33 cellular contexts compared by ENCODE assay signal in genomic region chr14:90228478-90228877, GRCh38.
"Had no signal": no experiment of that assay in that cellular context is flagged by ENCODE, and none has a peak within 500 bp of the region (broad histone marks: within the 10 kb centered on the region; RNA-seq: fewer than 3 reads in every experiment).

No MANE protein-coding gene starts in this region.

- H3K27ac Mint-ChIP-seq: activated B cell treated with CpG ODN at 0.5 μM for 24 hours; activated CD4-positive, alpha-beta memory T cell treated with anti-CD3 and anti-CD28 coated beads for 36 hours; activated CD4-positive, alpha-beta T cell treated with anti-CD3 and anti-CD28 coated beads, Interleukin-2, amount 10 ng/mL, durations not matched to agents 24 days and 14 days; activated CD8-positive, alpha-beta T cell treated with anti-CD3 and anti-CD28 coated beads for 36 hours; activated naive CD4-positive, alpha-beta T cell treated with anti-CD3 and anti-CD28 coated beads for 36 hours; activated naive CD4-positive, alpha-beta T cell treated with anti-CD3 and anti-CD28 coated beads, Interleukin-2, amount 50 U/mL, for 72 hours; activated naive CD8-positive, alpha-beta T cell treated with anti-CD3 and anti-CD28 coated beads for 36 hours; activated T-cell treated with anti-CD3 and anti-CD28 coated beads, Interleukin-2, amount 50 U/mL, for 72 hours; activated T-helper 1 cell treated with anti-CD3 and anti-CD28 coated beads, Interleukin-12 subunit alpha, Interleukin-12 subunit beta, Interleukin-2, Interleukin-4 antibody, amounts not matched to agents 30 ng/mL and 10 ng/mL and 1 ng/mL, durations not matched to agents 14 hours and 24 hours and 36 hours; activated T-helper 17 cell treated with anti-CD3 and anti-CD28 coated beads, Interleukin-2, amount 50 U/mL, for 72 hours; T-helper 1 cell treated with Interleukin-12 subunit alpha and Interleukin-12 subunit beta and Interleukin-4 antibody, amounts not matched to agents 30 μg/mL and 1 μg/mL, for 36 hours; T-helper 2 cell treated with Interferon-gamma antibody and Interleukin-4, amounts not matched to agents 5 μg/mL and 100 μg/mL, for 36 hours had no signal

- H3K4me3 Mint-ChIP-seq: activated B cell treated with CpG ODN at 0.5 μM for 24 hours; activated CD4-positive, alpha-beta memory T cell treated with anti-CD3 and anti-CD28 coated beads for 36 hours; activated CD4-positive, alpha-beta T cell treated with anti-CD3 and anti-CD28 coated beads, Interleukin-2, amount 10 ng/mL, durations not matched to agents 24 days and 14 days; activated CD8-positive, alpha-beta T cell treated with anti-CD3 and anti-CD28 coated beads for 36 hours; activated naive CD4-positive, alpha-beta T cell treated with anti-CD3 and anti-CD28 coated beads for 36 hours; activated naive CD8-positive, alpha-beta T cell treated with anti-CD3 and anti-CD28 coated beads for 36 hours; activated T-cell treated with anti-CD3 and anti-CD28 coated beads, Interleukin-2, amount 50 U/mL, for 4 hours; activated T-cell treated with anti-CD3 and anti-CD28 coated beads, Interleukin-2, amount 50 U/mL, for 72 hours; activated T-helper 1 cell treated with anti-CD3 and anti-CD28 coated beads, Interleukin-12 subunit alpha, Interleukin-12 subunit beta, Interleukin-2, Interleukin-4 antibody, amounts not matched to agents 30 ng/mL and 10 ng/mL and 1 ng/mL, durations not matched to agents 14 hours and 24 hours and 36 hours; activated T-helper 17 cell treated with anti-CD3 and anti-CD28 coated beads, Interleukin-2, amount 50 U/mL, for 72 hours; T-helper 1 cell treated with Interleukin-12 subunit alpha and Interleukin-12 subunit beta and Interleukin-4 antibody, amounts not matched to agents 30 μg/mL and 1 μg/mL, for 36 hours; T-helper 2 cell treated with Interferon-gamma antibody and Interleukin-4, amounts not matched to agents 5 μg/mL and 100 μg/mL, for 36 hours had no signal

- H3K4me1 Mint-ChIP-seq: activated B cell treated with CpG ODN at 0.5 μM for 24 hours; activated CD4-positive, alpha-beta T cell treated with anti-CD3 and anti-CD28 coated beads, Interleukin-2, amount 10 ng/mL, durations not matched to agents 24 days and 14 days; activated naive CD8-positive, alpha-beta T cell treated with anti-CD3 and anti-CD28 coated beads for 36 hours; activated T-helper 17 cell treated with anti-CD3 and anti-CD28 coated beads, Interleukin-2, amount 50 U/mL, for 72 hours had no signal

- ATAC-seq: activated CD8-positive, alpha-beta T cell treated with anti-CD3 and anti-CD28 coated beads for 36 hours; activated naive CD4-positive, alpha-beta T cell treated with anti-CD3 and anti-CD28 coated beads, Interleukin-2, amount 50 U/mL, for 72 hours; activated T-cell treated with anti-CD3 and anti-CD28 coated beads, Interleukin-2, amount 50 U/mL, for 4 hours; activated T-cell treated with anti-CD3 and anti-CD28 coated beads, Interleukin-2, amount 50 U/mL, for 72 hours; activated T-helper 17 cell treated with anti-CD3 and anti-CD28 coated beads, Interleukin-2, amount 50 U/mL, for 72 hours; body of pancreas had no signal

- H3K9me3 Mint-ChIP-seq: activated CD4-positive, alpha-beta memory T cell treated with anti-CD3 and anti-CD28 coated beads for 36 hours; activated CD4-positive, alpha-beta T cell treated with anti-CD3 and anti-CD28 coated beads, Interleukin-2, amount 10 ng/mL, durations not matched to agents 24 days and 14 days; activated CD8-positive, alpha-beta T cell treated with anti-CD3 and anti-CD28 coated beads for 36 hours; T-helper 1 cell treated with Interleukin-12 subunit alpha and Interleukin-12 subunit beta and Interleukin-4 antibody, amounts not matched to agents 30 μg/mL and 1 μg/mL, for 36 hours had no signal

- H3K36me3 Mint-ChIP-seq: activated CD4-positive, alpha-beta memory T cell treated with anti-CD3 and anti-CD28 coated beads for 36 hours had no signal

- DNase-seq: activated B cell treated with CpG ODN at 0.5 μM for 24 hours; activated CD4-positive, alpha-beta memory T cell treated with anti-CD3 and anti-CD28 coated beads for 36 hours; activated CD4-positive, alpha-beta T cell treated with anti-CD3 and anti-CD28 coated beads for 4 hours; activated CD4-positive, alpha-beta T cell treated with anti-CD3 and anti-CD28 coated beads, Interleukin-2, amount 10 ng/mL, durations not matched to agents 24 days and 14 days; activated CD4-positive, alpha-beta T cell treated with anti-CD3 and anti-CD28 coated beads, Interleukin-2, amount 50 U/mL, for 1 hour; activated CD4-positive, alpha-beta T cell treated with anti-CD3 and anti-CD28 coated beads, Interleukin-2, amount 50 U/mL, for 4 hours; activated CD4-positive, CD25-positive, alpha-beta regulatory T cell treated with anti-CD3 and anti-CD28 coated beads, Interleukin-2, amount 50 U/mL, for 72 hours; activated CD8-positive, alpha-beta memory T cell treated with anti-CD3 and anti-CD28 coated beads, Interleukin-2, amount 50 U/mL, for 4 hours; activated CD8-positive, alpha-beta T cell treated with anti-CD3 and anti-CD28 coated beads for 36 hours; activated effector memory CD4-positive, alpha-beta T cell treated with anti-CD3 and anti-CD28 coated beads, Interleukin-2, amount 50 U/mL, for 16 hours; activated gamma-delta T cell treated with Interleukin-2 at 50 U/mL for 16 hours; activated naive CD4-positive, alpha-beta T cell; activated naive CD4-positive, alpha-beta T cell treated with anti-CD3 and anti-CD28 coated beads for 36 hours; activated naive CD4-positive, alpha-beta T cell treated with anti-CD3 and anti-CD28 coated beads, Interleukin-2, amount 50 U/mL, for 16 hours; activated naive CD8-positive, alpha-beta T cell treated with anti-CD3 and anti-CD28 coated beads for 36 hours; activated T-cell treated with anti-CD3 and anti-CD28 coated beads for 4 hours; activated T-cell treated with anti-CD3 and anti-CD28 coated beads, Interleukin-2, amount 50 U/mL, for 1 hour; activated T-cell treated with anti-CD3 and anti-CD28 coated beads, Interleukin-2, amount 50 U/mL, for 4 hours; activated T-cell treated with anti-CD3 and anti-CD28 coated beads, Interleukin-2, amount 50 U/mL, for 72 hours; adrenal gland; amniotic stem cell; aorta; body of pancreas; brain microvascular endothelial cell; central memory CD4-positive, alpha-beta T cell; T-helper 1 cell; T-helper 2 cell; T-helper 9 cell had no signal
